ENCODE assay signal across 8 cellular contexts in genomic region chr1:202619023-202619411, GRCh38.
DNase-seq lines count a peak whose midpoint lies in the region; ATAC-seq and TF ChIP-seq lines count a peak whose summit lies in the region.
"Not testable (repeated sequence)": the region's sequence is repeated elsewhere in the genome, so short reads cannot be mapped to it uniquely, and the experiment has no call there.

No MANE protein-coding gene starts in this region.

- peak; percentile 17 for DNase-seq in AG10803 (ENCODE audit: low read depth)
- peak; percentile 22 for DNase-seq in NCI-H446 treated with DMSO at 0.1 percent for 48 hours (lab: John Stamatoyannopoulos, UW)
- peak; percentile 48 for DNase-seq in amniotic epithelial cell (ENCODE audit: low read depth)
- DNase-seq in fibroblast of lung (ENCODE audit: low read depth in 2 of 2) = peak; percentile 28 to 54
- DNase-seq in heart right ventricle = peak; percentile 22 to 30
- DNase-seq in mesenchymal stem cell = not testable (repeated sequence)
- DNase-seq in posterior vena cava (ENCODE audit: low spot score) = peak; percentile 79
- peak; percentile 58 for DNase-seq in spleen

- not testable (repeated sequence) for H3K9me3 ChIP-seq in fibroblast of lung (ENCODE audit: control insufficient read depth, insufficient read depth, low read depth, low read length); heart right ventricle; mesenchymal stem cell (ENCODE audit: control insufficient read depth, low read length); spleen

- H3K18ac ChIP-seq in mesenchymal stem cell (ENCODE audit: low read depth in 1 of 2, low read length in 2 of 2) = peak overlapping the region in 1 of 2 experiments; percentile 49

- not testable (repeated sequence) for H4K91ac ChIP-seq in mesenchymal stem cell (ENCODE audit: low read length)

- not testable (repeated sequence) for H2BK5ac ChIP-seq in mesenchymal stem cell (ENCODE audit: low read depth, low read length, poor library complexity, severe bottlenecking)

- not testable (repeated sequence) for H2BK120ac ChIP-seq in mesenchymal stem cell (ENCODE audit: low read depth, low read length)

- H3K79me2 ChIP-seq in fibroblast of lung (ENCODE audit: control insufficient read depth, insufficient read depth, low read length) = not testable (repeated sequence)

- WGBS in heart right ventricle, 2 donors = 51 to 52% methylated on average over 11 of the region's 11 CpGs
- WGBS in mesenchymal stem cell = 70% methylated on average over 11 of the region's 11 CpGs
- WGBS in spleen, 5 donors = 67 to 91% (median 84%) methylated on average over 11 of the region's 11 CpGs

- not testable (repeated sequence) for H3K36me3 ChIP-seq in fibroblast of lung (ENCODE audit: control insufficient read depth, insufficient read depth, low read length); heart right ventricle; mesenchymal stem cell (ENCODE audit: control insufficient read depth in 1 of 2, insufficient read depth in 2 of 2, low read depth in 1 of 2, low read length in 2 of 2); spleen

- H4K20me1 ChIP-seq in fibroblast of lung (ENCODE audit: control insufficient read depth, extremely low read depth, insufficient read depth, low read length) = not testable (repeated sequence)

- ATAC-seq in heart right ventricle = peak in 7 of 8 donors; percentile 6 to 44 (median 29)

- H3K23ac ChIP-seq in mesenchymal stem cell (ENCODE audit: low read length in 2 of 2) = not testable (repeated sequence)

- H4K8ac ChIP-seq in mesenchymal stem cell (ENCODE audit: low read length) = peak overlapping the region; percentile 14

- H3K14ac ChIP-seq in mesenchymal stem cell (ENCODE audit: low read length in 2 of 2) = not testable (repeated sequence)

- not testable (repeated sequence) for H2AFZ ChIP-seq in fibroblast of lung (ENCODE audit: low read length); mesenchymal stem cell (ENCODE audit: low read depth, low read length)

- peak overlapping the region in 1 of 2 experiments; percentile 21 for H2BK12ac ChIP-seq in mesenchymal stem cell (ENCODE audit: low read length in 2 of 2)

- not testable (repeated sequence) for H3K9ac ChIP-seq in fibroblast of lung (ENCODE audit: insufficient read depth, low read length); mesenchymal stem cell (ENCODE audit: low read length)

- not testable (repeated sequence) for H3K27ac ChIP-seq in fibroblast of lung (ENCODE audit: insufficient read depth, low read length)
- peak overlapping the region in 7 of 10 donors; percentile 12 to 58 (median 50) for H3K27ac ChIP-seq in heart right ventricle
- peak overlapping the region; percentile 40 for H3K27ac ChIP-seq in mesenchymal stem cell (ENCODE audit: low read length, poor library complexity, severe bottlenecking)
- peak overlapping the region in 1 of 8 donors; percentile 26 for H3K27ac ChIP-seq in spleen

- H2BK15ac ChIP-seq in mesenchymal stem cell (ENCODE audit: low read depth, poor library complexity, severe bottlenecking) = not testable (repeated sequence)

- H3K4ac ChIP-seq in mesenchymal stem cell (ENCODE audit: low read depth in 1 of 2, low read length in 2 of 2) = not testable (repeated sequence)

- H3K4me1 ChIP-seq in fibroblast of lung (ENCODE audit: control insufficient read depth, extremely low read depth, insufficient read depth, low read length) (peaks cover 20% of the 10 kb centered on the region), heart right ventricle (peaks cover 9 to 62% (median 46%) of the 10 kb centered on the region in 9 donors), mesenchymal stem cell (ENCODE audit: control insufficient read depth, insufficient read depth, low read depth, low read length) (peaks cover 50% of the 10 kb centered on the region), spleen (peaks cover 18 to 55% (median 30%) of the 10 kb centered on the region in 6 donors)

- not testable (repeated sequence) for H3K4me3 ChIP-seq in AG10803 (ENCODE audit: low read length); fibroblast of lung (replicated peaks in 1 of 4; ENCODE audit: control extremely low read depth in 1 of 4, insufficient read depth in 1 of 4, low read depth in 3 of 4, low read length in 4 of 4); heart right ventricle; spleen
- peak overlapping the region in 1 of 2 experiments; percentile 11 for H3K4me3 ChIP-seq in mesenchymal stem cell (ENCODE audit: insufficient read depth in 1 of 2, low read depth in 1 of 2, low read length in 2 of 2)

- H3K27me3 ChIP-seq in fibroblast of lung (ENCODE audit: control insufficient read depth, insufficient read depth, low read length) = not testable (repeated sequence)
- H3K27me3 ChIP-seq in heart right ventricle (peaks cover 0 to 87% (median 0%) of the 10 kb centered on the region in 7 donors), mesenchymal stem cell (ENCODE audit: control insufficient read depth in 1 of 2, insufficient read depth in 1 of 2, low read length in 2 of 2) (peaks cover 0 to 25% of the 10 kb centered on the region in 2 experiments), spleen (replicated peaks in 1 of 7) (peaks cover 0 to 59% (median 0%) of the 10 kb centered on the region in 7 donors)

- intact Hi-C loops in heart right ventricle (cut with DNase I) = loop anchor here in 1 of 10 donors (10.0 kb wide), 1 partner anchor 274 kb away; the partner anchor contains the start of genes PPP1R12B and UBE2T
- intact Hi-C loops in posterior vena cava (cut with DNase I); spleen (cut with DNase I; ENCODE audit: low total_unique reads): not testable (repeated sequence)

- not testable (repeated sequence) for H3K4me2 ChIP-seq in fibroblast of lung (ENCODE audit: extremely low read depth, insufficient read depth, low read length); mesenchymal stem cell (ENCODE audit: low read length, poor library complexity, severe bottlenecking)

- not testable (repeated sequence) for H3K79me1 ChIP-seq in mesenchymal stem cell (replicated peaks; ENCODE audit: low read length, poor library complexity, severe bottlenecking)

- not testable (repeated sequence) for TF ChIP-seq CTCF in AG10803 (conservative IDR thresholded peaks at IDR 0.05; ENCODE audit: low read length); fibroblast of lung (conservative IDR thresholded peaks at IDR 0.05 in 1 of 2, IDR thresholded peaks at IDR 0.05 in 1 of 2; ENCODE audit: low read depth in 1 of 2, low read length in 2 of 2); heart right ventricle (IDR thresholded peaks at IDR 0.05); spleen (IDR thresholded peaks at IDR 0.05 in 8 of 11, conservative IDR thresholded peaks at IDR 0.05 in 3 of 11)

- not testable (repeated sequence) for TF ChIP-seq POLR2A in spleen (IDR thresholded peaks at IDR 0.05)

- not testable (repeated sequence) for H2AK5ac ChIP-seq in mesenchymal stem cell (ENCODE audit: low read length, severe bottlenecking)
